ENCODE assay signal across 23 cellular contexts in genomic region chr7:139757968-139758367, GRCh38.
"Had no signal": no experiment of that assay in that cellular context is flagged by ENCODE, and none has a peak within 500 bp of the region (broad histone marks: within the 10 kb centered on the region; RNA-seq: fewer than 3 reads in every experiment).

No MANE protein-coding gene starts in this region.

- H3K27ac ChIP-seq: RWPE1, SJCRH30, VCaP had no signal

- DNase-seq: activated CD4-positive, alpha-beta memory T cell treated with anti-CD3 and anti-CD28 coated beads, Interleukin-2, amount 10 ng/mL, durations not matched to agents 7 days and 5 days; activated CD4-positive, alpha-beta T cell treated with anti-CD3 and anti-CD28 coated beads, Interleukin-2, amount 50 U/mL, for 1 hour; activated CD4-positive, CD25-positive, alpha-beta regulatory T cell; activated CD8-positive, alpha-beta memory T cell treated with anti-CD3 and anti-CD28 coated beads, Interleukin-2, amount 50 U/mL, for 4 hours; activated effector memory CD4-positive, alpha-beta T cell treated with Interleukin-2 at 50 U/mL for 16 hours; activated naive CD4-positive, alpha-beta T cell treated with Interleukin-2 at 50 U/mL for 16 hours; amygdala; KG1; NCI-H1092; NCI-H1694; NCI-H345; Right ventricle myocardium superior; SJCRH30; SK-N-SH; T-helper 1 cell had no signal

- H3K9ac ChIP-seq: SK-N-SH had no signal

- H3K4me3 ChIP-seq: Peyer's patch, SJCRH30 had no signal

- H3K9me3 ChIP-seq: Peyer's patch, SJCRH30, SK-N-SH had no signal

- H3K27me3 Mint-ChIP-seq: activated CD4-positive, alpha-beta memory T cell treated with anti-CD3 and anti-CD28 coated beads, Interleukin-2, amount 10 ng/mL, durations not matched to agents 7 days and 5 days; brain; central memory CD8-positive, alpha-beta T cell had no signal

- H3K9me3 Mint-ChIP-seq: activated CD4-positive, alpha-beta memory T cell treated with anti-CD3 and anti-CD28 coated beads, Interleukin-2, amount 10 ng/mL, durations not matched to agents 7 days and 5 days; activated naive CD4-positive, alpha-beta T cell treated with anti-CD3 and anti-CD28 coated beads, Interleukin-2, amount 50 U/mL, for 72 hours; activated T-helper 1 cell treated with anti-CD3 and anti-CD28 coated beads, Interleukin-12 subunit alpha, Interleukin-12 subunit beta, Interleukin-2, Interleukin-4 antibody, amounts not matched to agents 30 ng/mL and 10 ng/mL and 1 ng/mL, durations not matched to agents 14 hours and 24 hours and 36 hours; central memory CD8-positive, alpha-beta T cell had no signal

- H3K27ac Mint-ChIP-seq: activated CD4-positive, alpha-beta memory T cell treated with anti-CD3 and anti-CD28 coated beads, Interleukin-2, amount 10 ng/mL, durations not matched to agents 7 days and 5 days; activated naive CD4-positive, alpha-beta T cell treated with anti-CD3 and anti-CD28 coated beads, Interleukin-2, amount 50 U/mL, for 72 hours; brain had no signal

- H3K36me3 ChIP-seq: Peyer's patch, SJCRH30 had no signal

- FAIRE-seq: astrocyte had no signal

- H3K4me3 Mint-ChIP-seq: activated CD4-positive, alpha-beta memory T cell treated with anti-CD3 and anti-CD28 coated beads, Interleukin-2, amount 10 ng/mL, durations not matched to agents 7 days and 5 days; activated T-helper 1 cell treated with anti-CD3 and anti-CD28 coated beads, Interleukin-12 subunit alpha, Interleukin-12 subunit beta, Interleukin-2, Interleukin-4 antibody, amounts not matched to agents 30 ng/mL and 10 ng/mL and 1 ng/mL, durations not matched to agents 14 hours and 24 hours and 36 hours; brain; central memory CD8-positive, alpha-beta T cell had no signal

- H3K4me2 ChIP-seq: SK-N-SH had no signal

- H3K27me3 ChIP-seq: Peyer's patch, SJCRH30 had no signal
